ENCODE assay signal across 8 cellular contexts in genomic region chr11:67421421-67422031, GRCh38. TPM values are rescaled to one million over a fixed set of nuclear protein-coding genes. Genes with fewer than 3 reads are reported as not detected.
DNase-seq lines count a peak whose midpoint lies in the region; ATAC-seq, FAIRE-seq and TF ChIP-seq lines count a peak whose summit lies in the region.

No MANE protein-coding gene starts in this region.

- RAD21 ChIA-PET in GM12878 (lab: Charles Lee; ENCODE audit: unreplicated experiment): interaction anchor here (1.2 to 2.4 kb wide), 4 partner anchors 16 to 68 kb away, joined by 3 to 8 read pairs (median 6); partner anchors contain the start of genes POLD4 and PPP1CA

- TF ChIP-seq POLR2A in GM12878 (IDR thresholded peaks at IDR 0.05; ENCODE audit: low read depth, low read length): no peak

- SMC1A ChIA-PET in GM12878 (lab: Charles Lee; ENCODE audit: uncharacterized antibody, unreplicated experiment): interaction anchor here (0.6 to 1.5 kb wide), 2 partner anchors 9 to 38 kb away, joined by 3 read pairs; no protein-coding TSS in a partner anchor

- H3K27me3 ChIP-seq in A673 (replicated peaks; ENCODE audit: insufficient read depth, low read depth, low read length, poor library complexity) (no peaks in the 10 kb centered on the region), GM12878 (replicated peaks in 1 of 2; ENCODE audit: control insufficient read depth in 2 of 2, insufficient read depth in 2 of 2, low read length in 1 of 2) (no peaks in the 10 kb centered on the region; a peak in 1 of 4 replicates), mucosa of stomach (ENCODE audit: control insufficient read depth, insufficient read depth, low read length) (no peaks in the 10 kb centered on the region)

- no peaks in the 10 kb centered on the region for H3K79me2 ChIP-seq in GM12878 (ENCODE audit: control insufficient read depth, insufficient read depth, low read length)

- BruUV-seq in A673 (replicated peaks; lab: Mats Ljungman, UMichigan) (no TSS peak), GM12878 (replicated peaks; lab: Mats Ljungman, UMichigan) (no TSS peak)

- 57% methylated on average over 18 of the region's 23 CpGs for WGBS in GM12878 (ENCODE audit: insufficient coverage, insufficient replicate concordance, low lambda C conversion rate, missing lambda C conversion rate)

- POLR2A ChIA-PET in A673 (lab: Charles Lee; ENCODE audit: low non-redundant PET) (interaction anchor here (0.6 kb wide), 1 partner anchor 1537 kb away, joined by 3 read pairs; no protein-coding TSS in a partner anchor), HEK293 (lab: Yijun Ruan, JAX) (interaction anchor here (0.6 to 4.4 kb wide), 3 partner anchors 14 to 20 kb away, joined by 3 to 25 read pairs (median 5); partner anchors contain the start of gene PPP1CA), GM12878 (lab: Charles Lee) (interaction anchor here (0.6 to 3.9 kb wide), 6 partner anchors 16 to 67 kb away, joined by 3 to 28 read pairs (median 10); partner anchors contain the start of genes PPP1CA, PTPRCAP and TBC1D10C)

- in situ Hi-C loops in GM12878 (cut with MboI): no loop called here

- DNase-seq in A673 (ENCODE audit: low spot score) (no peak), GM12878 (ENCODE audit: low read depth, low spot score) (no peak), NCI-H2196 treated with DMSO at 0.1 percent for 48 hours (lab: John Stamatoyannopoulos, UW; ENCODE audit: unreplicated experiment) (no peak), NCI-H2171 treated with DMSO at 0.1 percent for 48 hours (lab: John Stamatoyannopoulos, UW) (no peak), dermis blood vessel endothelial cell (no peak)

- no peak overlapping the region for H3K27ac ChIP-seq in A673 (ENCODE audit: low read depth, low read length, poor library complexity, severe bottlenecking)
- H3K27ac ChIP-seq in HEK293 (ENCODE audit: extremely low read depth, low read depth, low read length): no peak overlapping the region
- no peak overlapping the region for H3K27ac ChIP-seq in GM12878 (ENCODE audit: control insufficient read depth, insufficient read depth)

- CTCF ChIA-PET in A673 (lab: Charles Lee) (interaction anchor here (1.0 kb wide), 1 partner anchor 70 kb away, joined by 3 read pairs; no protein-coding TSS in a partner anchor), HEK293 (lab: Yijun Ruan, JAX) (interaction anchor here (0.6 to 1.6 kb wide), 3 partner anchors 208 to 1710 kb away, joined by 3 to 5 read pairs (median 3); partner anchors contain the start of gene NUDT8), GM12878 (lab: Yijun Ruan, JAX) (no interaction called here)

- H3K36me3 ChIP-seq in A673 (ENCODE audit: insufficient read depth, low read length, poor library complexity, severe bottlenecking) (no peaks in the 10 kb centered on the region), HEK293 (ENCODE audit: control insufficient read depth in 2 of 2, insufficient read depth in 1 of 2, low read length in 2 of 2) (no peaks in the 10 kb centered on the region), GM12878 (ENCODE audit: control insufficient read depth in 2 of 2, insufficient read depth in 2 of 2, low read length in 1 of 2) (no peaks in the 10 kb centered on the region), mucosa of stomach (ENCODE audit: control insufficient read depth, insufficient read depth, low read length) (no peaks in the 10 kb centered on the region)

- TF ChIP-seq CTCF in A673 (conservative IDR thresholded peaks at IDR 0.05; ENCODE audit: low read depth, low read length): no peak
- TF ChIP-seq CTCF in HEK293 (tag by site-specific recombination; IDR thresholded peaks at IDR 0.05): no peak
- no peak for TF ChIP-seq CTCF in GM12878 (IDR thresholded peaks at IDR 0.05 in 2 of 3, conservative IDR thresholded peaks at IDR 0.05 in 1 of 3; ENCODE audit: control insufficient read depth in 2 of 3, extremely low read depth in 1 of 3, insufficient read depth in 1 of 3, low read depth in 3 of 3, low read length in 3 of 3)

- H3K4me1 ChIP-seq in A673 (ENCODE audit: insufficient read depth, low read length, poor library complexity, severe bottlenecking): peaks cover 21% of the 10 kb centered on the region
- H3K4me1 ChIP-seq in HEK293 (ENCODE audit: control insufficient read depth, insufficient read depth, low read length): no peaks in the 10 kb centered on the region; the same call in 1 of the 2 replicates
- peaks cover 2% of the 10 kb centered on the region; the same call in 1 of the 2 replicates for H3K4me1 ChIP-seq in GM12878 (ENCODE audit: control insufficient read depth, insufficient read depth, low read length)
- peaks cover 27% of the 10 kb centered on the region for H3K4me1 ChIP-seq in mucosa of stomach (ENCODE audit: control insufficient read depth, insufficient read depth, low read length)

- H3K9ac ChIP-seq in GM12878 (ENCODE audit: control insufficient read depth, insufficient read depth, low read length): no peak overlapping the region
- H3K9ac ChIP-seq in mucosa of stomach (ENCODE audit: low read length): peak overlapping the region; percentile 47

- no peaks in the 10 kb centered on the region for H4K20me1 ChIP-seq in GM12878 (ENCODE audit: control insufficient read depth, insufficient read depth)

- TF ChIP-seq RAD21 in GM12878 (IDR thresholded peaks at IDR 0.05; ENCODE audit: insufficient read depth, low read depth, low read length): no peak

- peak overlapping the region; percentile 84 for H3K4me2 ChIP-seq in GM12878 (ENCODE audit: control insufficient read depth, insufficient read depth)

- H3K9me3 ChIP-seq in A673 (ENCODE audit: low read depth, low read length, poor library complexity, severe bottlenecking) (no peaks in the 10 kb centered on the region), HEK293 (ENCODE audit: control insufficient read depth, insufficient read depth, low read depth, low read length) (no peaks in the 10 kb centered on the region), GM12878 (replicated peaks; ENCODE audit: control insufficient read depth, insufficient read depth, low read length) (no peaks in the 10 kb centered on the region), mucosa of stomach (ENCODE audit: control insufficient read depth, low read length) (no peaks in the 10 kb centered on the region)

- ATAC-seq in GM12878 (no peak), HG03108 (IDR thresholded peaks at IDR 0.05; ENCODE audit: unreplicated experiment) (no peak)

- peak overlapping the region; percentile 51 for H3K4me3 ChIP-seq in A673 (ENCODE audit: low read depth, low read length, poor library complexity, severe bottlenecking)
- H3K4me3 ChIP-seq in HEK293 (ENCODE audit: low read depth, low read length): no peak overlapping the region
- peak overlapping the region; percentile 55; the same call in 1 of the 2 replicates for H3K4me3 ChIP-seq in GM12878
- H3K4me3 ChIP-seq in mucosa of stomach (ENCODE audit: low read length): no peak overlapping the region

- H2AFZ ChIP-seq in GM12878 (ENCODE audit: control insufficient read depth, low read depth, low read length): peak overlapping the region; percentile 59; the same call in 1 of the 2 replicates

- intact Hi-C loops in A673 (cut with micrococcal nuclease; ENCODE audit: unreplicated experiment): no loop called here
- intact Hi-C loops in GM12878 (cut with micrococcal nuclease; ENCODE audit: unreplicated experiment): no loop called here

- TF ChIP-seq EP300 in GM12878 (IDR thresholded peaks at IDR 0.05; ENCODE audit: borderline replicate concordance in 1 of 2, control insufficient read depth in 1 of 2, low read depth in 2 of 2, low read length in 2 of 2): no peak

- no peak for FAIRE-seq in GM12878 (lab: Jason Lieb, UNC)

RNA-seq across cellular contexts. Expression of gene CARNS1, which starts 6.0 kb away (rescaled TPM):
- total RNA-seq in A673 (2021): 0.13 and 0.28 TPM in 2 replicates
- 0.15 and 0.22 TPM in 2 replicates for total RNA-seq in GM12878 (2013; cell fraction: nucleolus; rRNA removed)
- total RNA-seq in GM12878 (2014; rRNA removed): 0.11 TPM in 2 replicates
- 0.04 TPM in 1 of 2 replicates, not detected in the other for total RNA-seq in GM12878 (2014; rRNA removed; fragmentation: Illumina TruSeq; extraction: Trizol)
- total RNA-seq in GM12878 (2021): 0.10 and 0.19 TPM in 2 replicates
- polyA plus RNA-seq in GM12878 (2011; ENCODE audit: low read depth): 0.18 TPM
- not detected in 2 replicates for polyA plus RNA-seq in GM12878 (2011; rRNA removed)
- polyA plus RNA-seq in GM12878 (2011; cell fraction: cytosol; rRNA removed): 0.01 TPM in 1 of 2 replicates, not detected in the other
- 0.07 and 0.13 TPM in 2 replicates for polyA plus RNA-seq in GM12878 (2011; cell fraction: nucleus; rRNA removed)
- polyA plus RNA-seq in GM12878 (2012): 0.27 and 0.31 TPM in 2 replicates
- 0.10 TPM in 1 of 2 replicates, not detected in the other for polyA plus RNA-seq in GM12878 (2014; fragmentation: Illumina TruSeq; extraction: Trizol)
- polyA plus RNA-seq in GM12878 (2014; fragmentation: Nextera tagmentation; extraction: Ambion mirVana): under 1 TPM in 1 of 2 experiments, not detected in 1; 0.02 TPM
- polyA plus RNA-seq in GM12878 (2014; rRNA removed): 0.14 and 0.25 TPM in 2 replicates
- polyA plus RNA-seq in GM12878 (2016; fragmentation: Nextera tagmentation; extraction: Ambion mirVana): under 1 TPM in 1 of 2 experiments, not detected in 1; 0.09 TPM
- not detected in 2 replicates for polyA minus RNA-seq in GM12878 (2011; rRNA and poly(A)+ RNA removed)
- polyA minus RNA-seq in GM12878 (2011; cell fraction: cytosol; rRNA and poly(A)+ RNA removed): not detected in 2 replicates
- polyA minus RNA-seq in GM12878 (2011; cell fraction: nucleus; rRNA and poly(A)+ RNA removed): 0.12 TPM in 1 of 2 replicates, not detected in the other
- 0.17 and 0.23 TPM in 2 replicates for total RNA-seq in dermis blood vessel endothelial cell

RNA-seq across cellular contexts. Expression of gene RPS6KB2, which starts 6.8 kb away (rescaled TPM):
- total RNA-seq in A673 (2021): 58.8 and 65.0 TPM in 2 replicates
- total RNA-seq in GM12878 (2013; cell fraction: nucleolus; rRNA removed): 49.5 and 61.9 TPM in 2 replicates
- 68.4 and 72.5 TPM in 2 replicates for total RNA-seq in GM12878 (2014; rRNA removed)
- total RNA-seq in GM12878 (2014; rRNA removed; fragmentation: Illumina TruSeq; extraction: Trizol): 36.6 and 41.8 TPM in 2 replicates
- 68.1 and 70.9 TPM in 2 replicates for total RNA-seq in GM12878 (2021)
- polyA plus RNA-seq in GM12878 (2011; ENCODE audit: low read depth): 17.7 TPM
- 36.8 and 48.7 TPM in 2 replicates for polyA plus RNA-seq in GM12878 (2011; rRNA removed)
- polyA plus RNA-seq in GM12878 (2011; cell fraction: cytosol; rRNA removed): 68.3 and 102 TPM in 2 replicates
- 177 and 183 TPM in 2 replicates for polyA plus RNA-seq in GM12878 (2011; cell fraction: nucleus; rRNA removed)
- 39.6 and 41.2 TPM in 2 replicates for polyA plus RNA-seq in GM12878 (2012)
- 15.7 and 41.1 TPM in 2 replicates for polyA plus RNA-seq in GM12878 (2014; fragmentation: Illumina TruSeq; extraction: Trizol)
- 1 to 10 TPM in 1 of 2 experiments, under 1 TPM in 1; 0.39 to 2.3 TPM for polyA plus RNA-seq in GM12878 (2014; fragmentation: Nextera tagmentation; extraction: Ambion mirVana)
- polyA plus RNA-seq in GM12878 (2014; rRNA removed): 88.3 and 99.8 TPM in 2 replicates
- polyA plus RNA-seq in GM12878 (2016; fragmentation: Nextera tagmentation; extraction: Ambion mirVana): 100 to 1,000 TPM in 1 of 2 experiments, 10 to 100 TPM in 1; 95.4 to 101 TPM
- polyA minus RNA-seq in GM12878 (2011; rRNA and poly(A)+ RNA removed): 58.9 and 82.0 TPM in 2 replicates
- polyA minus RNA-seq in GM12878 (2011; cell fraction: cytosol; rRNA and poly(A)+ RNA removed): 22.7 and 32.3 TPM in 2 replicates
- 51.4 and 86.0 TPM in 2 replicates for polyA minus RNA-seq in GM12878 (2011; cell fraction: nucleus; rRNA and poly(A)+ RNA removed)
- total RNA-seq in dermis blood vessel endothelial cell: 34.9 and 44.9 TPM in 2 replicates

RNA-seq across cellular contexts. Expression of gene PTPRCAP, which starts 16.0 kb away (rescaled TPM):
- total RNA-seq in A673 (2021): 0.56 and 1.3 TPM in 2 replicates
- total RNA-seq in GM12878 (2013; cell fraction: nucleolus; rRNA removed): 56.0 and 64.3 TPM in 2 replicates
- total RNA-seq in GM12878 (2014; rRNA removed): 195 and 266 TPM in 2 replicates
- total RNA-seq in GM12878 (2014; rRNA removed; fragmentation: Illumina TruSeq; extraction: Trizol): 38.4 and 45.3 TPM in 2 replicates
- total RNA-seq in GM12878 (2021): 197 and 204 TPM in 2 replicates
- 102 TPM for polyA plus RNA-seq in GM12878 (2011; ENCODE audit: low read depth)
- polyA plus RNA-seq in GM12878 (2011; rRNA removed): 21.1 and 49.8 TPM in 2 replicates
- polyA plus RNA-seq in GM12878 (2011; cell fraction: cytosol; rRNA removed): 123 and 201 TPM in 2 replicates
- polyA plus RNA-seq in GM12878 (2011; cell fraction: nucleus; rRNA removed): 92.2 and 109 TPM in 2 replicates
- polyA plus RNA-seq in GM12878 (2012): 177 and 267 TPM in 2 replicates
- polyA plus RNA-seq in GM12878 (2014; fragmentation: Illumina TruSeq; extraction: Trizol): 0.70 and 9.3 TPM in 2 replicates
- 1 to 10 TPM; 4.7 to 9.3 TPM for polyA plus RNA-seq in GM12878 (2014; fragmentation: Nextera tagmentation; extraction: Ambion mirVana)
- polyA plus RNA-seq in GM12878 (2014; rRNA removed): 257 and 361 TPM in 2 replicates
- 100 to 1,000 TPM; 200 to 239 TPM for polyA plus RNA-seq in GM12878 (2016; fragmentation: Nextera tagmentation; extraction: Ambion mirVana)
- 32.3 and 78.7 TPM in 2 replicates for polyA minus RNA-seq in GM12878 (2011; rRNA and poly(A)+ RNA removed)
- polyA minus RNA-seq in GM12878 (2011; cell fraction: cytosol; rRNA and poly(A)+ RNA removed): 39.3 and 42.1 TPM in 2 replicates
- 47.1 and 83.3 TPM in 2 replicates for polyA minus RNA-seq in GM12878 (2011; cell fraction: nucleus; rRNA and poly(A)+ RNA removed)
- 1.0 and 2.2 TPM in 2 replicates for total RNA-seq in dermis blood vessel endothelial cell

RNA-seq across cellular contexts. Expression of gene TBC1D10C, which starts 17.6 kb away (rescaled TPM):
- total RNA-seq in A673 (2021) (not detected in 2 replicates), GM12878 (2014; rRNA removed) (52.0 and 60.0 TPM in 2 replicates), GM12878 (2014; rRNA removed; fragmentation: Illumina TruSeq; extraction: Trizol) (18.4 and 19.5 TPM in 2 replicates), GM12878 (2021) (77.4 and 80.7 TPM in 2 replicates), dermis blood vessel endothelial cell (0.34 and 0.42 TPM in 2 replicates)
- total RNA-seq in GM12878 (2013; cell fraction: nucleolus; rRNA removed): 59.5 and 60.3 TPM in 2 replicates
- 12.8 TPM for polyA plus RNA-seq in GM12878 (2011; ENCODE audit: low read depth)
- polyA plus RNA-seq in GM12878 (2011; rRNA removed) (9.6 and 15.4 TPM in 2 replicates), GM12878 (2014; fragmentation: Illumina TruSeq; extraction: Trizol) (3.4 and 13.5 TPM in 2 replicates), GM12878 (2014; fragmentation: Nextera tagmentation; extraction: Ambion mirVana) (1 to 10 TPM; 1.1 to 6.6 TPM), GM12878 (2014; rRNA removed) (83.4 and 85.3 TPM in 2 replicates), GM12878 (2016; fragmentation: Nextera tagmentation; extraction: Ambion mirVana) (10 to 100 TPM; 61.8 to 73.3 TPM)
- 27.2 and 41.2 TPM in 2 replicates for polyA plus RNA-seq in GM12878 (2011; cell fraction: cytosol; rRNA removed)
- 200 and 210 TPM in 2 replicates for polyA plus RNA-seq in GM12878 (2011; cell fraction: nucleus; rRNA removed)
- polyA plus RNA-seq in GM12878 (2012): 48.1 and 51.7 TPM in 2 replicates
- polyA minus RNA-seq in GM12878 (2011; rRNA and poly(A)+ RNA removed): 8.1 and 20.2 TPM in 2 replicates
- polyA minus RNA-seq in GM12878 (2011; cell fraction: cytosol; rRNA and poly(A)+ RNA removed): 9.6 and 12.3 TPM in 2 replicates
- 26.1 and 33.3 TPM in 2 replicates for polyA minus RNA-seq in GM12878 (2011; cell fraction: nucleus; rRNA and poly(A)+ RNA removed)

RNA-seq across cellular contexts. Expression of gene PPP1CA, which starts 19.9 kb away (rescaled TPM):
- total RNA-seq in A673 (2021) (239 TPM in 2 replicates), GM12878 (2014; rRNA removed) (342 and 371 TPM in 2 replicates), GM12878 (2014; rRNA removed; fragmentation: Illumina TruSeq; extraction: Trizol) (170 and 176 TPM in 2 replicates), GM12878 (2021) (265 and 269 TPM in 2 replicates), dermis blood vessel endothelial cell (297 and 318 TPM in 2 replicates)
- 38.1 and 44.1 TPM in 2 replicates for total RNA-seq in GM12878 (2013; cell fraction: nucleolus; rRNA removed)
- polyA plus RNA-seq in GM12878 (2011; ENCODE audit: low read depth): 75.3 TPM
- polyA plus RNA-seq in GM12878 (2011; rRNA removed) (86.0 and 211 TPM in 2 replicates), GM12878 (2014; fragmentation: Illumina TruSeq; extraction: Trizol) (128 and 202 TPM in 2 replicates), GM12878 (2014; fragmentation: Nextera tagmentation; extraction: Ambion mirVana) (10 to 100 TPM; 26.4 to 41.7 TPM), GM12878 (2014; rRNA removed) (306 and 326 TPM in 2 replicates), GM12878 (2016; fragmentation: Nextera tagmentation; extraction: Ambion mirVana) (100 to 1,000 TPM; 417 to 458 TPM)
- polyA plus RNA-seq in GM12878 (2011; cell fraction: cytosol; rRNA removed): 440 and 506 TPM in 2 replicates
- polyA plus RNA-seq in GM12878 (2011; cell fraction: nucleus; rRNA removed): 220 and 242 TPM in 2 replicates
- polyA plus RNA-seq in GM12878 (2012): 174 and 181 TPM in 2 replicates
- 121 and 204 TPM in 2 replicates for polyA minus RNA-seq in GM12878 (2011; rRNA and poly(A)+ RNA removed)
- 83.8 and 94.6 TPM in 2 replicates for polyA minus RNA-seq in GM12878 (2011; cell fraction: cytosol; rRNA and poly(A)+ RNA removed)
- polyA minus RNA-seq in GM12878 (2011; cell fraction: nucleus; rRNA and poly(A)+ RNA removed): 49.0 and 75.9 TPM in 2 replicates

Comparison
In these comparisons a context has a peak if more than half of its experiments do, and no peak if none do; other contexts are left out.
1. H3K4me3 ChIP-seq: peak in A673 (single experiment) and GM12878 (single experiment); none in HEK293 (single experiment) and mucosa of stomach (single experiment).
2. RNA of gene PTPRCAP, which starts 16.0 kb away (total RNA-seq): 38.4 to 266 TPM in GM12878; 1.0 to 2.2 TPM in dermis blood vessel endothelial cell and 0.56 to 1.3 TPM in A673; every median in the first group is over 10 times any median in the second.